In genomic region chr1:218636548-218636947, GRCh38 we compare ENCODE assay signal across 19 cellular contexts.
DNase-seq lines count a peak whose midpoint lies in the region; ATAC-seq, FAIRE-seq and TF ChIP-seq lines count a peak whose summit lies in the region.
"Had no signal": no experiment of that assay in that cellular context is flagged by ENCODE, and none has a peak within 500 bp of the region (broad histone marks: within the 10 kb centered on the region; RNA-seq: fewer than 3 reads in every experiment).

No MANE protein-coding gene starts in this region.

- H2AFZ ChIP-seq in IMR-90 (replicated peaks; ENCODE audit: low read length, poor library complexity) (no peak overlapping the region), astrocyte (ENCODE audit: low read depth, low read length) (no peak overlapping the region)

- H3K9me3 ChIP-seq in IMR-90 (ENCODE audit: control insufficient read depth, insufficient read depth, low read length) = no peaks in the 10 kb centered on the region
- peaks cover 3% of the 10 kb centered on the region for H3K9me3 ChIP-seq in astrocyte (ENCODE audit: insufficient read depth, low read depth, low read length)
- H3K9me3 ChIP-seq: Caco-2 had no signal

- H3K36me3 ChIP-seq in IMR-90 (ENCODE audit: control insufficient read depth, insufficient read depth, low read length) (no peaks in the 10 kb centered on the region), astrocyte (ENCODE audit: insufficient read depth, low read length) (no peaks in the 10 kb centered on the region)
- H3K36me3 ChIP-seq: BLaER1 had no signal

- H3K4me2 ChIP-seq in IMR-90 (ENCODE audit: low read depth, low read length) (no peak overlapping the region), astrocyte (ENCODE audit: low read length) (no peak overlapping the region)
- H3K4me2 ChIP-seq: BLaER1 had no signal

- no peaks in the 10 kb centered on the region for H3K79me1 ChIP-seq in IMR-90 (ENCODE audit: low read depth in 1 of 2, low read length in 2 of 2)

- H4K8ac ChIP-seq in IMR-90 (ENCODE audit: low read depth in 2 of 2, low read length in 2 of 2) = no peak overlapping the region

- no peak overlapping the region for H2AK5ac ChIP-seq in IMR-90 (ENCODE audit: low read depth, low read length)

- H3K14ac ChIP-seq in IMR-90 (replicated peaks; ENCODE audit: low read depth, low read length) = peak overlapping the region; percentile 75; the same call in 1 of the 2 replicates

- no peak overlapping the region for H2BK15ac ChIP-seq in IMR-90 (ENCODE audit: low read depth, low read length)

- no peak overlapping the region for H3K4me3 Mint-ChIP-seq in astrocyte (ENCODE audit: unreplicated experiment)
- H3K4me3 Mint-ChIP-seq: CD8-positive, alpha-beta memory T cell; H9 had no signal

- H3K27me3 ChIP-seq in IMR-90 (ENCODE audit: control insufficient read depth, insufficient read depth, low read length) = no peaks in the 10 kb centered on the region
- H3K27me3 ChIP-seq in astrocyte (ENCODE audit: insufficient read depth, low read length) = no peaks in the 10 kb centered on the region
- H3K27me3 ChIP-seq: BLaER1 had no signal

- H3K36me3 Mint-ChIP-seq in astrocyte (ENCODE audit: low read depth, unreplicated experiment) = peaks cover 5% of the 10 kb centered on the region
- H3K36me3 Mint-ChIP-seq: CD8-positive, alpha-beta memory T cell had no signal

- H3K27ac ChIP-seq in IMR-90 (ENCODE audit: insufficient read depth, low read length) (no peak overlapping the region), astrocyte (ENCODE audit: low read depth, low read length) (no peak overlapping the region)
- H3K27ac ChIP-seq: BLaER1 had no signal

- no peak overlapping the region for H3K18ac ChIP-seq in IMR-90 (ENCODE audit: low read depth, low read length)

- H2AK9ac ChIP-seq in IMR-90 (replicated peaks; ENCODE audit: low read depth, low read length, poor library complexity) = no peak overlapping the region

- H3K9me3 Mint-ChIP-seq in astrocyte (ENCODE audit: unreplicated experiment) = peaks cover 8% of the 10 kb centered on the region

- TF ChIP-seq CTCF in IMR-90 (conservative IDR thresholded peaks at IDR 0.05; ENCODE audit: low read depth, low read length) (no peak), astrocyte (IDR thresholded peaks at IDR 0.05; ENCODE audit: insufficient read depth, low read depth, low read length) (no peak), fibroblast of pulmonary artery (IDR thresholded peaks at IDR 0.05; ENCODE audit: low read length, missing control alignments) (no peak)

- dilution Hi-C loops in IMR-90 (cut with HindIII; ENCODE audit: low sequenced_read_pairs, unreplicated experiment) = no loop called here

- peak overlapping the region; percentile 37; the same call in 1 of the 2 replicates for H3K23ac ChIP-seq in IMR-90 (ENCODE audit: low read depth, low read length)

- POLR2A ChIA-PET in IMR-90 (lab: Charles Lee; ENCODE audit: unreplicated experiment) = no interaction called here

- in situ Hi-C loops in IMR-90 (cut with MboI; ENCODE audit: low sequenced_read_pairs) = no loop called here

- no peak overlapping the region for H2BK5ac ChIP-seq in IMR-90 (ENCODE audit: low read depth, low read length, poor library complexity, severe bottlenecking)

- no peaks in the 10 kb centered on the region for H3K79me2 ChIP-seq in astrocyte (ENCODE audit: insufficient read depth, low read length)

- no peak overlapping the region for H3K56ac ChIP-seq in IMR-90 (ENCODE audit: extremely low read depth, insufficient read depth, low read length)

- H4K91ac ChIP-seq in IMR-90 (ENCODE audit: insufficient read depth, low read depth, low read length) = no peak overlapping the region

- no peak for DNase-seq in IMR-90
- DNase-seq in astrocyte (ENCODE audit: low read depth) = peak; percentile 81
- peak; percentile 60 for DNase-seq in fibroblast of pulmonary artery (ENCODE audit: low read depth)
- peak; percentile 30 for DNase-seq in mucosa of gallbladder (ENCODE audit: low spot score)
- DNase-seq in NCI-H82 treated with DMSO at 0.1 percent for 48 hours (lab: John Stamatoyannopoulos, UW; ENCODE audit: unreplicated experiment) = no peak
- DNase-seq in NCI-H510A (lab: John Stamatoyannopoulos, UW) = no peak
- DNase-seq in NCI-H1092 treated with DMSO at 0.1 percent for 48 hours (lab: John Stamatoyannopoulos, UW) = no peak
- DNase-seq: 8988T; AML-193; Caco-2; CD8-positive, alpha-beta memory T cell; DND-41; GDM1; GOT3; H9 had no signal

- CTCF ChIA-PET in IMR-90 (lab: Yijun Ruan, JAX) = no interaction called here

- 71% methylated on average over 1 of the region's 1 CpG; no CpG with 5 or more reads in 1 of the 2 experiments for WGBS in IMR-90 (ENCODE audit: extremely low coverage in 2 of 2, insufficient read length in 1 of 2), 2 experiments

- no peak overlapping the region for H2BK120ac ChIP-seq in IMR-90 (ENCODE audit: low read depth, low read length)

- H4K5ac ChIP-seq in IMR-90 (ENCODE audit: low read depth, low read length) = no peak overlapping the region

- H4K20me1 ChIP-seq in IMR-90 (ENCODE audit: insufficient read depth, low read length) = no peaks in the 10 kb centered on the region
- no peaks in the 10 kb centered on the region for H4K20me1 ChIP-seq in astrocyte (ENCODE audit: insufficient read depth, low read length)
- H4K20me1 ChIP-seq: BLaER1 had no signal

- no peak overlapping the region for H3K9ac ChIP-seq in IMR-90 (ENCODE audit: low read depth, low read length)
- no peak overlapping the region for H3K9ac ChIP-seq in astrocyte (ENCODE audit: low read length)
- H3K9ac ChIP-seq: BLaER1 had no signal

- no peak for TF ChIP-seq POLR2A in IMR-90 (IDR thresholded peaks at IDR 0.05; ENCODE audit: low read depth, low read length)

- no peak overlapping the region for H2BK20ac ChIP-seq in IMR-90 (ENCODE audit: low read depth, low read length)

- ATAC-seq in IMR-90 (ENCODE audit: low read depth) (no peak), HG02571 (IDR thresholded peaks at IDR 0.05; ENCODE audit: unreplicated experiment) (no peak)

- H3K4ac ChIP-seq in IMR-90 (ENCODE audit: low read depth, low read length) = no peak overlapping the region

- intact Hi-C loops in IMR-90 (cut with micrococcal nuclease) = no loop called here

- H3K27ac Mint-ChIP-seq in astrocyte (ENCODE audit: unreplicated experiment) = no peak overlapping the region
- H3K27ac Mint-ChIP-seq: CD8-positive, alpha-beta memory T cell; H9 had no signal

- BruUV-seq in IMR-90 (replicated peaks; lab: Mats Ljungman, UMichigan) = no TSS peak

- no peaks in the 10 kb centered on the region for H3K27me3 Mint-ChIP-seq in astrocyte (ENCODE audit: low read depth, unreplicated experiment)
- H3K27me3 Mint-ChIP-seq: CD8-positive, alpha-beta memory T cell had no signal

- H3K4me3 ChIP-seq in IMR-90 (ENCODE audit: insufficient read depth, low read depth, low read length) = no peak overlapping the region
- no peak overlapping the region for H3K4me3 ChIP-seq in astrocyte (ENCODE audit: insufficient read depth, low read depth, low read length)
- no peak overlapping the region for H3K4me3 ChIP-seq in fibroblast of pulmonary artery (replicated peaks; ENCODE audit: low read depth, low read length)
- H3K4me3 ChIP-seq: BLaER1 had no signal

- peaks cover under 1% of the 10 kb centered on the region; the same call in 1 of the 2 replicates for H3K4me1 ChIP-seq in IMR-90 (ENCODE audit: control insufficient read depth, insufficient read depth, low read length)
- H3K4me1 ChIP-seq in astrocyte (ENCODE audit: insufficient read depth, low read length) = no peaks in the 10 kb centered on the region
- H3K4me1 ChIP-seq: BLaER1, Caco-2 had no signal

- H3K4me1 Mint-ChIP-seq in astrocyte (ENCODE audit: low read depth, unreplicated experiment) = peaks cover 2% of the 10 kb centered on the region
- H3K4me1 Mint-ChIP-seq: CD8-positive, alpha-beta memory T cell had no signal

- no peaks in the 10 kb centered on the region for H3K9me1 ChIP-seq in IMR-90 (ENCODE audit: insufficient read depth, low read length)

- peak; percentile 50 for FAIRE-seq in astrocyte (lab: Jason Lieb, UNC)
- FAIRE-seq: GM19239, HTR-8/SVneo had no signal

- TF ChIP-seq RAD21 in IMR-90 (IDR thresholded peaks at IDR 0.05; ENCODE audit: low read length) = no peak

TF ChIP-seq in IMR-90, 13 proteins besides CTCF, POLR2A, EP300 and RAD21:
- TF ChIP-seq CEBPB (IDR thresholded peaks at IDR 0.05; ENCODE audit: low read depth, low read length) = no peak
- TF ChIP-seq USF2 (IDR thresholded peaks at IDR 0.05; ENCODE audit: low read depth, low read length) = no peak
- no peak for TF ChIP-seq MXI1 (IDR thresholded peaks at IDR 0.05; ENCODE audit: borderline replicate concordance, low read depth, low read length)
- no peak for TF ChIP-seq BHLHE40 (IDR thresholded peaks at IDR 0.05; ENCODE audit: low read depth, low read length)
- no peak for TF ChIP-seq RCOR1 (IDR thresholded peaks at IDR 0.05; ENCODE audit: insufficient replicate concordance, low read length)
- TF ChIP-seq MAFK (IDR thresholded peaks at IDR 0.05; ENCODE audit: low read depth, low read length) = no peak
- TF ChIP-seq FOS (IDR thresholded peaks at IDR 0.05; ENCODE audit: low read depth, low read length) = no peak
- no peak for TF ChIP-seq SMC3 (IDR thresholded peaks at IDR 0.05; ENCODE audit: low read depth, low read length)
- TF ChIP-seq MAZ (IDR thresholded peaks at IDR 0.05; ENCODE audit: borderline replicate concordance, low read depth, low read length) = no peak
- TF ChIP-seq, protein P1, sequence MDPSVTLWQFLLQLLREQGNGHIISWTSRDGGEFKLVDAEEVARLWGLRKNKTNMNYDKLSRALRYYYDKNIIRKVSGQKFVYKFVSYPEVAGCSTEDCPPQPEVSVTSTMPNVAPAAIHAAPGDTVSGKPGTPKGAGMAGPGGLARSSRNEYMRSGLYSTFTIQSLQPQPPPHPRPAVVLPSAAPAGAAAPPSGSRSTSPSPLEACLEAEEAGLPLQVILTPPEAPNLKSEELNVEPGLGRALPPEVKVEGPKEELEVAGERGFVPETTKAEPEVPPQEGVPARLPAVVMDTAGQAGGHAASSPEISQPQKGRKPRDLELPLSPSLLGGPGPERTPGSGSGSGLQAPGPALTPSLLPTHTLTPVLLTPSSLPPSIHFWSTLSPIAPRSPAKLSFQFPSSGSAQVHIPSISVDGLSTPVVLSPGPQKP (IDR thresholded peaks at IDR 0.05; ENCODE audit: borderline replicate concordance, low read depth, low read length) = no peak
- TF ChIP-seq NFE2L2 (IDR thresholded peaks at IDR 0.05; ENCODE audit: low read depth, low read length) = no peak
- no peak for TF ChIP-seq CHD1 (IDR thresholded peaks at IDR 0.05; ENCODE audit: low read depth, low read length)

Comparison
In these comparisons a context has a peak if more than half of its experiments do, and no peak if none do; other contexts are left out.
1. DNase-seq: peak in astrocyte (single experiment), fibroblast of pulmonary artery (single experiment) and mucosa of gallbladder (single experiment); none in IMR-90 (single experiment), NCI-H82 treated with DMSO at 0.1 percent for 48 hours (single experiment), NCI-H510A (single experiment) and NCI-H1092 treated with DMSO at 0.1 percent for 48 hours (single experiment).